8 cellular contexts compared by ENCODE assay signal in the genomic region with DNA sequence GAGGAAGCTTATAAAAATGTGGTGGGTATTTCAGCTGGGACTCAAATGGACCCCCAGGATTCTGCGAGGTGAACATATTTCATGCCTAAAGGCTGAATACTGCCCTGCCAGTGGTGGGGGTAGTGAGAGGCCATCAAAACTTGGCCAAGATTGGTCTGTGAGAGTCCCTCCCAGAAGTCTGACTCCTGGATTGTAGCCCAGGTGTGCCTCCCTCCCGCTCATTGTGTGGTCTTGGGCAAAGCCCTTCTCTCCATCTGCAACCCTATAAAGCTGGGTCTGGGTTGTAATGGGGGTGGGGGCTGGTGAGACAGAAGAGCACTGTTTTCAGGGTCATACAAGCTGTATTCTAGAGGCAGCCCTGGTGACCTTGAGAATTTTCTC. TPM values are rescaled to one million over a fixed set of nuclear protein-coding genes. Genes with fewer than 3 reads are reported as not detected.
DNase-seq lines count a peak whose midpoint lies in the region; ATAC-seq, FAIRE-seq and TF ChIP-seq lines count a peak whose summit lies in the region.

No MANE protein-coding gene starts in this region.

- no peak for TF ChIP-seq RAD21 in GM12878 (IDR thresholded peaks at IDR 0.05; ENCODE audit: insufficient read depth, low read depth, low read length)

- H3K9ac ChIP-seq in GM12878 (ENCODE audit: control insufficient read depth, insufficient read depth, low read length) = peak overlapping the region; percentile 69; the same call in 1 of the 2 replicates

- peaks cover 11% of the 10 kb centered on the region; the same call in 1 of the 2 replicates for H3K36me3 ChIP-seq in ACC112 (ENCODE audit: insufficient read depth, low read length)
- no peaks in the 10 kb centered on the region for H3K36me3 ChIP-seq in HEK293 (ENCODE audit: control insufficient read depth in 2 of 2, insufficient read depth in 1 of 2, low read length in 2 of 2)
- H3K36me3 ChIP-seq in GM12878 (ENCODE audit: control insufficient read depth in 2 of 2, insufficient read depth in 2 of 2, low read length in 1 of 2) = no peaks in the 10 kb centered on the region
- no peaks in the 10 kb centered on the region for H3K36me3 ChIP-seq in urinary bladder (ENCODE audit: insufficient read depth)

- H2AFZ ChIP-seq in ACC112 (ENCODE audit: low read length, unreplicated experiment) (peak overlapping the region; percentile 97), GM12878 (ENCODE audit: control insufficient read depth, low read depth, low read length) (peak overlapping the region; percentile 81)

- CTCF ChIA-PET in HEK293 (lab: Yijun Ruan, JAX) = interaction anchor here (0.8 to 3.6 kb wide), 4 partner anchors 9 to 425 kb away, joined by 3 to 18 read pairs (median 4); no protein-coding TSS in a partner anchor
- CTCF ChIA-PET in GM12878 (lab: Yijun Ruan, JAX) = interaction anchor here (0.7 to 8.1 kb wide), 5 partner anchors 11 to 233 kb away, joined by 3 to 66 read pairs (median 4); no protein-coding TSS in a partner anchor

- WGBS in GM12878 (ENCODE audit: insufficient coverage, insufficient replicate concordance, low lambda C conversion rate, missing lambda C conversion rate) = 100% methylated on average over 2 of the region's 2 CpGs
- WGBS in lower leg skin, 2 donors = 45 to 63% methylated on average over 2 of the region's 2 CpGs
- 74% methylated on average over 2 of the region's 2 CpGs for WGBS in urinary bladder

- H4K20me1 ChIP-seq in GM12878 (ENCODE audit: control insufficient read depth, insufficient read depth) = no peaks in the 10 kb centered on the region

- POLR2A ChIA-PET in HEK293 (lab: Yijun Ruan, JAX) = no interaction called here
- POLR2A ChIA-PET in GM12878 (lab: Charles Lee) = no interaction called here

- peak overlapping the region; percentile 91 for H3K4me3 ChIP-seq in ACC112 (ENCODE audit: low read depth, low read length)
- H3K4me3 ChIP-seq in HEK293 (ENCODE audit: low read depth, low read length) = no peak overlapping the region
- H3K4me3 ChIP-seq in GM12878 = peak overlapping the region; percentile 58
- H3K4me3 ChIP-seq in lower leg skin (ENCODE audit: low read depth, poor library complexity, severe bottlenecking) = peak overlapping the region; percentile 74
- H3K4me3 ChIP-seq in urinary bladder (ENCODE audit: low read depth, low read length) = peak overlapping the region; percentile 87

- no peak for TF ChIP-seq EP300 in GM12878 (IDR thresholded peaks at IDR 0.05; ENCODE audit: borderline replicate concordance in 1 of 2, control insufficient read depth in 1 of 2, low read depth in 2 of 2, low read length in 2 of 2)

- in situ Hi-C loops in GM12878 (cut with MboI) = no loop called here

- SMC1A ChIA-PET in GM12878 (lab: Charles Lee; ENCODE audit: uncharacterized antibody, unreplicated experiment) = interaction anchor here (0.6 to 2.1 kb wide), 2 partner anchors 10 to 508 kb away, joined by 3 to 8 read pairs; no protein-coding TSS in a partner anchor

- H3K4me1 ChIP-seq in ACC112 (ENCODE audit: control insufficient read depth, insufficient read depth, low read length, unreplicated experiment) = peaks cover 68% of the 10 kb centered on the region
- no peaks in the 10 kb centered on the region; the same call in 1 of the 2 replicates for H3K4me1 ChIP-seq in HEK293 (ENCODE audit: control insufficient read depth, insufficient read depth, low read length)
- H3K4me1 ChIP-seq in GM12878 (ENCODE audit: control insufficient read depth, insufficient read depth, low read length) = peaks cover 7% of the 10 kb centered on the region; the same call in 1 of the 2 replicates
- H3K4me1 ChIP-seq in urinary bladder (ENCODE audit: insufficient read depth) = no peaks in the 10 kb centered on the region

- RAD21 ChIA-PET in GM12878 (lab: Charles Lee; ENCODE audit: unreplicated experiment) = no interaction called here

- FAIRE-seq in GM12878 (lab: Jason Lieb, UNC) = peak; percentile 57

- H3K27ac ChIP-seq in ACC112 (ENCODE audit: low read depth, low read length) = peak overlapping the region; percentile 61
- H3K27ac ChIP-seq in HEK293 (ENCODE audit: extremely low read depth, low read depth, low read length) = no peak overlapping the region
- H3K27ac ChIP-seq in GM12878 (ENCODE audit: control insufficient read depth, insufficient read depth) = peak overlapping the region; percentile 65
- H3K27ac ChIP-seq in urinary bladder (ENCODE audit: low read depth) = no peak overlapping the region

- peak overlapping the region; percentile 73 for H3K4me2 ChIP-seq in GM12878 (ENCODE audit: control insufficient read depth, insufficient read depth)

- no TSS peak for BruUV-seq in GM12878 (replicated peaks; lab: Mats Ljungman, UMichigan)

- ATAC-seq in GM12878 = peak; percentile 23
- ATAC-seq in GM19351 (IDR thresholded peaks at IDR 0.05; ENCODE audit: unreplicated experiment) = no peak

- H3K27me3 ChIP-seq in ACC112 (ENCODE audit: insufficient read depth, low read length) (no peaks in the 10 kb centered on the region), GM12878 (replicated peaks in 1 of 2; ENCODE audit: control insufficient read depth in 2 of 2, insufficient read depth in 2 of 2, low read length in 1 of 2) (no peaks in the 10 kb centered on the region)

- no peak for TF ChIP-seq POLR2A in GM12878 (IDR thresholded peaks at IDR 0.05; ENCODE audit: low read depth, low read length)
- TF ChIP-seq POLR2A in lower leg skin (IDR thresholded peaks at IDR 0.05) = no peak

- TF ChIP-seq CTCF in HEK293 (tag by site-specific recombination; IDR thresholded peaks at IDR 0.05) (no peak), GM12878 (IDR thresholded peaks at IDR 0.05 in 2 of 3, conservative IDR thresholded peaks at IDR 0.05 in 1 of 3; ENCODE audit: control insufficient read depth in 2 of 3, extremely low read depth in 1 of 3, insufficient read depth in 1 of 3, low read depth in 3 of 3, low read length in 3 of 3) (no peak), lower leg skin (IDR thresholded peaks at IDR 0.05) (no peak)

- H3K9me3 ChIP-seq in HEK293 (ENCODE audit: control insufficient read depth, insufficient read depth, low read depth, low read length) = no peaks in the 10 kb centered on the region
- no peaks in the 10 kb centered on the region; the same call in 2 of the 3 replicates for H3K9me3 ChIP-seq in GM12878 (replicated peaks; ENCODE audit: control insufficient read depth, insufficient read depth, low read length)

- DNase-seq in GM12878 (ENCODE audit: low read depth, low spot score) = no peak
- no peak for DNase-seq in lower leg skin (ENCODE audit: low spot score in 2 of 2)
- DNase-seq in NCI-H1105 (lab: John Stamatoyannopoulos, UW) = no peak
- DNase-seq in NCI-H1048 (lab: John Stamatoyannopoulos, UW) = no peak

- intact Hi-C loops in GM12878 (cut with micrococcal nuclease; ENCODE audit: unreplicated experiment) = no loop called here
- intact Hi-C loops in lower leg skin (cut with DNase I; ENCODE audit: low total_unique reads) = no loop called here

- peaks cover 29% of the 10 kb centered on the region for H3K79me2 ChIP-seq in ACC112 (ENCODE audit: control insufficient read depth, insufficient read depth, low read length, unreplicated experiment)
- H3K79me2 ChIP-seq in GM12878 (ENCODE audit: control insufficient read depth, insufficient read depth, low read length) = peaks cover 2% of the 10 kb centered on the region

TF ChIP-seq in HEK293, 187 proteins besides CTCF, POLR2A, EP300 and RAD21:
- TF ChIP-seq GLIS1 (tag by site-specific recombination; IDR thresholded peaks at IDR 0.05) = peak; percentile 14; the same call in 1 of the 2 replicates
- no peak for TF ChIP-seq ZFP41 (tag by site-specific recombination; IDR thresholded peaks at IDR 0.05; ENCODE audit: borderline replicate concordance)

TF ChIP-seq in GM12878, 131 proteins besides CTCF, POLR2A, EP300 and RAD21 (continues in another document):
- TF ChIP-seq RBBP5 (conservative IDR thresholded peaks at IDR 0.05) = no peak

RNA-seq across cellular contexts. Expression of gene HTATIP2, which starts 0.9 kb away (rescaled TPM):
- total RNA-seq in GM12878 (2013; cell fraction: nucleolus; rRNA removed) = 12.0 and 13.9 TPM in 2 replicates
- total RNA-seq in GM12878 (2014; rRNA removed) (36.9 and 40.7 TPM in 2 replicates), GM12878 (2014; rRNA removed; fragmentation: Illumina TruSeq; extraction: Trizol) (40.1 and 40.6 TPM in 2 replicates), GM12878 (2021) (29.0 and 34.4 TPM in 2 replicates), lower leg skin (10 to 100 TPM; 41.4 to 63.2 (median 54.9) TPM), urinary bladder (3.9 TPM)
- 25.0 TPM for polyA plus RNA-seq in GM12878 (2011; ENCODE audit: low read depth)
- polyA plus RNA-seq in GM12878 (2011; rRNA removed) (25.4 and 31.7 TPM in 2 replicates), GM12878 (2014; fragmentation: Illumina TruSeq; extraction: Trizol) (44.4 and 55.2 TPM in 2 replicates), GM12878 (2014; fragmentation: Nextera tagmentation; extraction: Ambion mirVana) (10 to 100 TPM; 51.0 to 58.5 TPM), GM12878 (2014; rRNA removed) (33.0 and 39.3 TPM in 2 replicates), GM12878 (2016; fragmentation: Nextera tagmentation; extraction: Ambion mirVana) (10 to 100 TPM; 48.4 to 54.4 TPM), urinary bladder (58.1 TPM)
- 11.5 and 13.0 TPM in 2 replicates for polyA plus RNA-seq in GM12878 (2011; cell fraction: cytosol; rRNA removed)
- polyA plus RNA-seq in GM12878 (2011; cell fraction: nucleus; rRNA removed) = 15.5 and 16.3 TPM in 2 replicates
- 20.9 and 23.6 TPM in 2 replicates for polyA plus RNA-seq in GM12878 (2012)
- polyA minus RNA-seq in GM12878 (2011; rRNA and poly(A)+ RNA removed) = 14.3 and 18.0 TPM in 2 replicates
- polyA minus RNA-seq in GM12878 (2011; cell fraction: cytosol; rRNA and poly(A)+ RNA removed) = 6.5 and 8.9 TPM in 2 replicates
- polyA minus RNA-seq in GM12878 (2011; cell fraction: nucleus; rRNA and poly(A)+ RNA removed) = 5.3 and 10.2 TPM in 2 replicates

RNA-seq across cellular contexts. Expression of gene PRMT3, which starts 23.1 kb away (rescaled TPM):
- 70.6 and 73.3 TPM in 2 replicates for total RNA-seq in GM12878 (2013; cell fraction: nucleolus; rRNA removed)
- total RNA-seq in GM12878 (2014; rRNA removed) = 31.9 and 32.5 TPM in 2 replicates
- 31.6 and 32.5 TPM in 2 replicates for total RNA-seq in GM12878 (2014; rRNA removed; fragmentation: Illumina TruSeq; extraction: Trizol)
- 24.7 and 28.3 TPM in 2 replicates for total RNA-seq in GM12878 (2021)
- 5.3 TPM for polyA plus RNA-seq in GM12878 (2011; ENCODE audit: low read depth)
- polyA plus RNA-seq in GM12878 (2011; rRNA removed) = 25.9 and 37.1 TPM in 2 replicates
- polyA plus RNA-seq in GM12878 (2011; cell fraction: cytosol; rRNA removed) = 10.3 and 11.6 TPM in 2 replicates
- 17.9 and 26.4 TPM in 2 replicates for polyA plus RNA-seq in GM12878 (2011; cell fraction: nucleus; rRNA removed)
- polyA plus RNA-seq in GM12878 (2012) = 9.8 and 10.9 TPM in 2 replicates
- 29.3 and 32.1 TPM in 2 replicates for polyA plus RNA-seq in GM12878 (2014; fragmentation: Illumina TruSeq; extraction: Trizol)
- 10 to 100 TPM; 13.9 TPM for polyA plus RNA-seq in GM12878 (2014; fragmentation: Nextera tagmentation; extraction: Ambion mirVana)
- 20.1 and 26.1 TPM in 2 replicates for polyA plus RNA-seq in GM12878 (2014; rRNA removed)
- 10 to 100 TPM; 47.2 to 52.1 TPM for polyA plus RNA-seq in GM12878 (2016; fragmentation: Nextera tagmentation; extraction: Ambion mirVana)
- 15.8 and 23.3 TPM in 2 replicates for polyA minus RNA-seq in GM12878 (2011; rRNA and poly(A)+ RNA removed)
- polyA minus RNA-seq in GM12878 (2011; cell fraction: cytosol; rRNA and poly(A)+ RNA removed) = 6.8 and 11.3 TPM in 2 replicates
- 25.4 and 56.1 TPM in 2 replicates for polyA minus RNA-seq in GM12878 (2011; cell fraction: nucleus; rRNA and poly(A)+ RNA removed)
- total RNA-seq in lower leg skin = 10 to 100 TPM in 3 of 4 donors, 1 to 10 TPM in 1; 8.2 to 14.9 (median 12.9) TPM
- 25.5 TPM for total RNA-seq in urinary bladder
- 9.4 TPM for polyA plus RNA-seq in urinary bladder

Comparison
In these comparisons a context has a peak if more than half of its experiments do, and no peak if none do; other contexts are left out.
1. H3K27ac ChIP-seq: peak in ACC112 (single experiment) and GM12878 (single experiment); none in HEK293 (single experiment) and urinary bladder (single experiment).